8 cellular contexts compared by ENCODE assay signal in genomic region chr10:73698819-73699218, GRCh38. TPM values are rescaled to one million over a fixed set of nuclear protein-coding genes. Genes with fewer than 3 reads are reported as not detected.
"Had no signal": no experiment of that assay in that cellular context is flagged by ENCODE, and none has a peak within 500 bp of the region (broad histone marks: within the 10 kb centered on the region; RNA-seq: fewer than 3 reads in every experiment).

No MANE protein-coding gene starts in this region.

RNA-seq across cellular contexts. Expression of gene AGAP5, which starts 0.9 kb away (rescaled TPM):
- total RNA-seq: RPMI7951 had no signal

RNA-seq across cellular contexts. Expression of gene SYNPO2L, which starts 43.0 kb away (rescaled TPM):
- total RNA-seq: OCI-LY7, PC-3, Peyer's patch, RPMI7951, SJSA1, SK-MEL-5, T-cell had no signal

RNA-seq across cellular contexts. Expression of gene MYOZ1, which starts 57.5 kb away (rescaled TPM):
- total RNA-seq: OCI-LY7; PC-3; Peyer's patch; RPMI7951; SJSA1; T-cell; T-helper 1 cell treated with Interleukin-12 subunit alpha and Interleukin-12 subunit beta and Interleukin-4 antibody, amounts not matched to agents 30 ng/mL and 1 ng/mL, for 36 hours had no signal
